In genomic region chr6:52994789-52995078, GRCh38 we compare ENCODE assay signal across 8 cellular contexts. TPM values are rescaled to one million over a fixed set of nuclear protein-coding genes. Genes with fewer than 3 reads are reported as not detected.
A peak's percentile ranks its signal among the peaks of the same experiment; 100 is the strongest.
DNase-seq lines count a peak whose midpoint lies in the region; ATAC-seq and TF ChIP-seq lines count a peak whose summit lies in the region.

No MANE protein-coding gene starts in this region.

- H3K4me3 Mint-ChIP-seq in stimulated activated memory B cell treated with anti-CD40 and anti-IgM and Interleukin-4, amounts not matched to agents 10 μg/mL and 1 μg/mL and 100 μg/mL, for 72 hours, result peak overlapping the region; percentile 84

- peaks cover 23% of the 10 kb centered on the region for H3K4me1 Mint-ChIP-seq in stimulated activated memory B cell treated with anti-CD40 and anti-IgM and Interleukin-4, amounts not matched to agents 10 μg/mL and 1 μg/mL and 100 μg/mL, for 72 hours

- no peaks in the 10 kb centered on the region for H3K36me3 Mint-ChIP-seq in stimulated activated memory B cell treated with anti-CD40 and anti-IgM and Interleukin-4, amounts not matched to agents 10 μg/mL and 1 μg/mL and 100 μg/mL, for 72 hours

- H3K27me3 ChIP-seq in left lung, result no peaks in the 10 kb centered on the region

- DNase-seq in activated effector memory CD4-positive, alpha-beta T cell treated with anti-CD3 and anti-CD28 coated beads, Interleukin-2, amount 50 U/mL, for 16 hours, result peak; percentile 72
- DNase-seq in activated effector memory CD4-positive, alpha-beta T cell treated with Interleukin-2 at 50 U/mL for 16 hours, result no peak
- DNase-seq in central memory CD4-positive, alpha-beta T cell, result peak; percentile 6
- DNase-seq in left lung, result peak in 1 of 2 donors; percentile 83
- DNase-seq in dermis blood vessel endothelial cell, result no peak

- peak overlapping the region; percentile 98 to 99 for H3K27ac ChIP-seq in left lung

- H3K36me3 ChIP-seq in left lung, result no peaks in the 10 kb centered on the region

- no peaks in the 10 kb centered on the region for H3K9me3 ChIP-seq in left lung

- no peak for TF ChIP-seq CTCF in left lung (IDR thresholded peaks at IDR 0.05)

- peak overlapping the region; percentile 90 for H3K27ac Mint-ChIP-seq in stimulated activated memory B cell treated with anti-CD40 and anti-IgM and Interleukin-4, amounts not matched to agents 10 μg/mL and 1 μg/mL and 100 μg/mL, for 72 hours

- peak; percentile 26 for ATAC-seq in HG03045 (IDR thresholded peaks at IDR 0.05; ENCODE audit: unreplicated experiment)
- peak; percentile 47 for ATAC-seq in SK-N-SH treated with all-trans-retinoic acid at 6 μM for 48 hours
- peak; percentile 33 for ATAC-seq in left lung
- ATAC-seq in stimulated activated memory B cell treated with anti-CD40 and anti-IgM and Interleukin-4, amounts not matched to agents 10 μg/mL and 1 μg/mL and 100 μg/mL, for 72 hours, result peak; percentile 56

- intact Hi-C loops in left lung (cut with DNase I), result no loop called here

- peak overlapping the region; percentile 54 to 83 for H3K4me3 ChIP-seq in left lung

- no peaks in the 10 kb centered on the region for H3K9me3 Mint-ChIP-seq in stimulated activated memory B cell treated with anti-CD40 and anti-IgM and Interleukin-4, amounts not matched to agents 10 μg/mL and 1 μg/mL and 100 μg/mL, for 72 hours

- H3K27me3 Mint-ChIP-seq in stimulated activated memory B cell treated with anti-CD40 and anti-IgM and Interleukin-4, amounts not matched to agents 10 μg/mL and 1 μg/mL and 100 μg/mL, for 72 hours, result no peaks in the 10 kb centered on the region

- peaks cover 7 to 17% of the 10 kb centered on the region in 2 donors for H3K4me1 ChIP-seq in left lung

TF ChIP-seq in SK-N-SH treated with all-trans-retinoic acid at 6 μM for 48 hours, 23 proteins besides CTCF, POLR2A, EP300 and RAD21:
- TF ChIP-seq, protein P1, sequence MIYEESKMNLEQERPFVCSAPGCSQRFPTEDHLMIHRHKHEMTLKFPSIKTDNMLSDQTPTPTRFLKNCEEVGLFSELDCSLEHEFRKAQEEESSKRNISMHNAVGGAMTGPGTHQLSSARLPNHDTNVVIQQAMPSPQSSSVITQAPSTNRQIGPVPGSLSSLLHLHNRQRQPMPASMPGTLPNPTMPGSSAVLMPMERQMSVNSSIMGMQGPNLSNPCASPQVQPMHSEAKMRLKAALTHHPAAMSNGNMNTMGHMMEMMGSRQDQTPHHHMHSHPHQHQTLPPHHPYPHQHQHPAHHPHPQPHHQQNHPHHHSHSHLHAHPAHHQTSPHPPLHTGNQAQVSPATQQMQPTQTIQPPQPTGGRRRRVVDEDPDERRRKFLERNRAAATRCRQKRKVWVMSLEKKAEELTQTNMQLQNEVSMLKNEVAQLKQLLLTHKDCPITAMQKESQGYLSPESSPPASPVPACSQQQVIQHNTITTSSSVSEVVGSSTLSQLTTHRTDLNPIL (CRISPR knock-in tag; IDR thresholded peaks at IDR 0.05; ENCODE audit: low read depth), result no peak
- TF ChIP-seq ESRRG (CRISPR knock-in tag; IDR thresholded peaks at IDR 0.05) (no peak), BACH2 (CRISPR knock-in tag; IDR thresholded peaks at IDR 0.05; ENCODE audit: borderline replicate concordance) (no peak), ZNF565 (CRISPR knock-in tag; conservative IDR thresholded peaks at IDR 0.05; ENCODE audit: low read depth) (no peak)
- TF ChIP-seq, protein P2, sequence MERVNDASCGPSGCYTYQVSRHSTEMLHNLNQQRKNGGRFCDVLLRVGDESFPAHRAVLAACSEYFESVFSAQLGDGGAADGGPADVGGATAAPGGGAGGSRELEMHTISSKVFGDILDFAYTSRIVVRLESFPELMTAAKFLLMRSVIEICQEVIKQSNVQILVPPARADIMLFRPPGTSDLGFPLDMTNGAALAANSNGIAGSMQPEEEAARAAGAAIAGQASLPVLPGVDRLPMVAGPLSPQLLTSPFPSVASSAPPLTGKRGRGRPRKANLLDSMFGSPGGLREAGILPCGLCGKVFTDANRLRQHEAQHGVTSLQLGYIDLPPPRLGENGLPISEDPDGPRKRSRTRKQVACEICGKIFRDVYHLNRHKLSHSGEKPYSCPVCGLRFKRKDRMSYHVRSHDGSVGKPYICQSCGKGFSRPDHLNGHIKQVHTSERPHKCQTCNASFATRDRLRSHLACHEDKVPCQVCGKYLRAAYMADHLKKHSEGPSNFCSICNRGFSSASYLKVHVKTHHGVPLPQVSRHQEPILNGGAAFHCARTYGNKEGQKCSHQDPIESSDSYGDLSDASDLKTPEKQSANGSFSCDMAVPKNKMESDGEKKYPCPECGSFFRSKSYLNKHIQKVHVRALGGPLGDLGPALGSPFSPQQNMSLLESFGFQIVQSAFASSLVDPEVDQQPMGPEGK (CRISPR knock-in tag; IDR thresholded peaks at IDR 0.05; ENCODE audit: borderline replicate concordance), result 0 out of 2 replicates have a peak, but pooled peaks have one; percentile 15
TF ChIP-seq in SK-N-SH treated with all-trans-retinoic acid at 6 μM for 48 hours: peak in this region for 1.

RNA-seq across cellular contexts. Expression of gene GSTA4, which starts 0.3 kb away (rescaled TPM):
- total RNA-seq in left lung (10 to 100 TPM; 49.1 to 63.0 TPM), dermis blood vessel endothelial cell (17.7 and 26.1 TPM in 2 replicates)

Comparison
In these comparisons a context has a peak if more than half of its experiments do, and no peak if none do; other contexts are left out.
1. DNase-seq: peak in activated effector memory CD4-positive, alpha-beta T cell treated with anti-CD3 and anti-CD28 coated beads, Interleukin-2, amount 50 U/mL, for 16 hours (single experiment) and central memory CD4-positive, alpha-beta T cell (single experiment); none in activated effector memory CD4-positive, alpha-beta T cell treated with Interleukin-2 at 50 U/mL for 16 hours (single experiment) and dermis blood vessel endothelial cell (single experiment).
2. Peak in every context shown above with its lines, with median percentiles within 50 percentile points of each other: ATAC-seq.